Comparison of ENCODE assay signal across 21 cellular contexts in the genomic region with DNA sequence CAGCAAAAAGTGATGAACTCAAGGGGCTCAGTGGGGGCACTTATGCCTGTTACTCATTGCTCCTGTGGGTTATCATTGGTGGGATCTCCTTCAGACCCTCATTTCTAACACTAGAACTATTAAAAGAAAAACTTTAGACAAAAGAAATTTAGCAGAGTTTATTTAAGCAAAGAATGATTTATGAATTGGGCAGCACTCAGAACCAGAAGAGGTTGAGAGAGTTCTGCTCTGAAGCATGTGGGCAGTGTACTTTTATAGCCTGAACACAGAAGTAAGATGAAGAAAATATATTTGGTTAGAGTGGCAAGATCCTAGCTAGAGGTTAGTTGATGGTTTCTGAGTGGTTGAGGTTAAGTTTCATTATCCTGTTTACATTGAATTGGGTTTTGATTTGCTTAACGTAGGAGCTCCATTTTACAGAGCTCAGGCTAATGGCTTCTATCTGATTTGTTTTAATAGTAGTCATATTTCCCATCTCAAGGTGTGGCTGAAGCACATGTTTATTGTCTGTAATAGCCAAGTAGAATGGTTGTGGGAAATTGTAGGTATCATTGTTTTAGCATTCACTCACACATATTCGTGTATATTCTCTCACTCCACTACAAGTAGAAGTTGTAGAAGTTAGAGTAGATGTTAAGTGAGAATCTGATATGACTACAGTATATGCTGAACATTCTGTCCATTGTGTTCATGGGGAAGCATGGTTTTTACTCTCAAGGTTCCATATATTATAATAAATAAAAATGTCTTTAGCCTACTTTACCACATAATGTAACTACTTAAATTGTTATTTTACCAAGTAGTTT. TPM values are rescaled to one million over a fixed set of nuclear protein-coding genes. Genes with fewer than 3 reads are reported as not detected.
DNase-seq lines count a peak whose midpoint lies in the region; ATAC-seq and TF ChIP-seq lines count a peak whose summit lies in the region.
"Had no signal": no experiment of that assay in that cellular context is flagged by ENCODE, and none has a peak within 500 bp of the region (broad histone marks: within the 10 kb centered on the region; RNA-seq: fewer than 3 reads in every experiment).

No MANE protein-coding gene starts in this region.

- no peaks in the 10 kb centered on the region for H3K27me3 ChIP-seq in CD4-positive, alpha-beta T cell (ENCODE audit: control insufficient read depth, insufficient read depth, low read length)
- H3K27me3 ChIP-seq: pancreas, tibial nerve had no signal

- TF ChIP-seq CTCF in CD4-positive, alpha-beta T cell (IDR thresholded peaks at IDR 0.05) = no peak
- no peak for TF ChIP-seq CTCF in HEK293 (tag by site-specific recombination; IDR thresholded peaks at IDR 0.05)
- no peak for TF ChIP-seq CTCF in mucosa of descending colon (IDR thresholded peaks at IDR 0.05)

- no peak for ATAC-seq in CD4-positive, alpha-beta T cell (ENCODE audit: poor library complexity)
- peak; percentile 22 for ATAC-seq in mucosa of descending colon
- no peak for ATAC-seq in GM18505 (IDR thresholded peaks at IDR 0.05; ENCODE audit: unreplicated experiment)
- ATAC-seq in esophagus mucosa = no peak
- ATAC-seq in GM18909 (IDR thresholded peaks at IDR 0.05; ENCODE audit: poor library complexity, unreplicated experiment) = no peak
- ATAC-seq: lower lobe of right lung, pancreas, sciatic nerve had no signal

- no peak for TF ChIP-seq POLR2A in GM18505 (IDR thresholded peaks at IDR 0.05; ENCODE audit: borderline replicate concordance, extremely low read depth, insufficient read depth, insufficient read length)

- H3K4me1 Mint-ChIP-seq in CD4-positive, alpha-beta T cell (ENCODE audit: low read depth) = peaks cover 78% of the 10 kb centered on the region
- peaks cover 70% of the 10 kb centered on the region for H3K4me1 Mint-ChIP-seq in activated T-helper 1 cell treated with anti-CD3 and anti-CD28 coated beads, Interleukin-12 subunit alpha, Interleukin-12 subunit beta, Interleukin-2, Interleukin-4 antibody, amounts not matched to agents 30 ng/mL and 10 ng/mL and 1 ng/mL, durations not matched to agents 14 hours and 24 hours and 36 hours (ENCODE audit: low read depth)

- H3K9me3 Mint-ChIP-seq in CD4-positive, alpha-beta T cell = peaks cover 11% of the 10 kb centered on the region
- peaks cover 35% of the 10 kb centered on the region for H3K9me3 Mint-ChIP-seq in activated T-helper 1 cell treated with anti-CD3 and anti-CD28 coated beads, Interleukin-12 subunit alpha, Interleukin-12 subunit beta, Interleukin-2, Interleukin-4 antibody, amounts not matched to agents 30 ng/mL and 10 ng/mL and 1 ng/mL, durations not matched to agents 14 hours and 24 hours and 36 hours

- CTCF ChIA-PET in CD4-positive, alpha-beta T cell (lab: Charles Lee) = interaction anchor here (1.5 kb wide), 1 partner anchor 11 kb away, joined by 4 read pairs; no protein-coding TSS in a partner anchor
- CTCF ChIA-PET in HEK293 (lab: Yijun Ruan, JAX) = no interaction called here

- intact Hi-C loops in CD4-positive, alpha-beta T cell (cut with DNase I, micrococcal nuclease) = no loop called here
- intact Hi-C loops in activated T-helper 1 cell treated with anti-CD3 and anti-CD28 coated beads, Interleukin-12 subunit alpha, Interleukin-12 subunit beta, Interleukin-2, Interleukin-4 antibody, amounts not matched to agents 30 ng/mL and 10 ng/mL and 1 ng/mL, durations not matched to agents 14 hours and 24 hours and 36 hours (cut with micrococcal nuclease) = loop anchor here (2.0 kb wide), 2 partner anchors 14 to 26 kb away; no protein-coding TSS in a partner anchor
- intact Hi-C loops in mucosa of descending colon (cut with DNase I, micrococcal nuclease) = no loop called here

- H3K36me3 ChIP-seq in HEK293 (ENCODE audit: control insufficient read depth in 2 of 2, insufficient read depth in 1 of 2, low read length in 2 of 2) = peaks cover 0 to 3% of the 10 kb centered on the region in 2 experiments; a peak in 1 of 3 replicates
- H3K36me3 ChIP-seq in mucosa of descending colon (ENCODE audit: low read depth) = no peaks in the 10 kb centered on the region
- H3K36me3 ChIP-seq: lower lobe of right lung, pancreas had no signal

- no peaks in the 10 kb centered on the region for H3K27me3 Mint-ChIP-seq in CD4-positive, alpha-beta T cell
- no peaks in the 10 kb centered on the region for H3K27me3 Mint-ChIP-seq in activated T-helper 1 cell treated with anti-CD3 and anti-CD28 coated beads, Interleukin-12 subunit alpha, Interleukin-12 subunit beta, Interleukin-2, Interleukin-4 antibody, amounts not matched to agents 30 ng/mL and 10 ng/mL and 1 ng/mL, durations not matched to agents 14 hours and 24 hours and 36 hours (ENCODE audit: insufficient read depth)
- H3K27me3 Mint-ChIP-seq: brain had no signal

- H3K36me3 Mint-ChIP-seq in CD4-positive, alpha-beta T cell (ENCODE audit: low read depth) = peaks cover 84% of the 10 kb centered on the region
- peaks cover 46% of the 10 kb centered on the region for H3K36me3 Mint-ChIP-seq in activated T-helper 1 cell treated with anti-CD3 and anti-CD28 coated beads, Interleukin-12 subunit alpha, Interleukin-12 subunit beta, Interleukin-2, Interleukin-4 antibody, amounts not matched to agents 30 ng/mL and 10 ng/mL and 1 ng/mL, durations not matched to agents 14 hours and 24 hours and 36 hours (ENCODE audit: low read depth)

- peaks cover 13% of the 10 kb centered on the region for H3K9me3 ChIP-seq in CD4-positive, alpha-beta T cell (ENCODE audit: control insufficient read depth, low read length)
- H3K9me3 ChIP-seq in HEK293 (ENCODE audit: control insufficient read depth, insufficient read depth, low read depth, low read length) = no peaks in the 10 kb centered on the region
- peaks cover 3% of the 10 kb centered on the region for H3K9me3 ChIP-seq in mucosa of descending colon
- H3K9me3 ChIP-seq: lower lobe of right lung, pancreas had no signal

- H3K27ac Mint-ChIP-seq in CD4-positive, alpha-beta T cell = peak overlapping the region; percentile 38
- H3K27ac Mint-ChIP-seq in activated T-helper 1 cell treated with anti-CD3 and anti-CD28 coated beads, Interleukin-12 subunit alpha, Interleukin-12 subunit beta, Interleukin-2, Interleukin-4 antibody, amounts not matched to agents 30 ng/mL and 10 ng/mL and 1 ng/mL, durations not matched to agents 14 hours and 24 hours and 36 hours = peak overlapping the region; percentile 70
- H3K27ac Mint-ChIP-seq: brain had no signal

- H3K4me1 ChIP-seq in HEK293 (ENCODE audit: control insufficient read depth, insufficient read depth, low read length) (peaks cover 19% of the 10 kb centered on the region), mucosa of descending colon (ENCODE audit: low read depth) (peaks cover 11% of the 10 kb centered on the region)
- H3K4me1 ChIP-seq: lower lobe of right lung had no signal

- peak overlapping the region; percentile 11 for H3K4me3 Mint-ChIP-seq in CD4-positive, alpha-beta T cell
- H3K4me3 Mint-ChIP-seq in activated T-helper 1 cell treated with anti-CD3 and anti-CD28 coated beads, Interleukin-12 subunit alpha, Interleukin-12 subunit beta, Interleukin-2, Interleukin-4 antibody, amounts not matched to agents 30 ng/mL and 10 ng/mL and 1 ng/mL, durations not matched to agents 14 hours and 24 hours and 36 hours = peak overlapping the region; percentile 45
- H3K4me3 Mint-ChIP-seq: brain had no signal

- H3K27ac ChIP-seq in CD4-positive, alpha-beta T cell (ENCODE audit: low read depth, low read length) = no peak overlapping the region
- no peak overlapping the region for H3K27ac ChIP-seq in HEK293 (ENCODE audit: extremely low read depth, low read depth, low read length)
- H3K27ac ChIP-seq: GM23248, lower lobe of right lung, pancreas, tibial nerve had no signal

- POLR2A ChIA-PET in CD4-positive, alpha-beta T cell (lab: Charles Lee) = interaction anchor here (1.0 kb wide), 1 partner anchor 28 kb away, joined by 3 read pairs; no protein-coding TSS in a partner anchor
- POLR2A ChIA-PET in HEK293 (lab: Yijun Ruan, JAX) = no interaction called here

- H3K4me3 ChIP-seq in HEK293 (ENCODE audit: low read depth, low read length) = no peak overlapping the region
- H3K4me3 ChIP-seq in mucosa of descending colon = no peak overlapping the region
- H3K4me3 ChIP-seq: GM23248, lower lobe of right lung, pancreas, tibial nerve had no signal

- DNase-seq in CD4-positive, alpha-beta T cell = no peak
- DNase-seq in activated T-helper 1 cell treated with anti-CD3 and anti-CD28 coated beads, Interleukin-12 subunit alpha, Interleukin-12 subunit beta, Interleukin-2, Interleukin-4 antibody, amounts not matched to agents 30 ng/mL and 10 ng/mL and 1 ng/mL, durations not matched to agents 14 hours and 24 hours and 36 hours (ENCODE audit: low spot score) = no peak
- DNase-seq in mucosa of descending colon = no peak
- DNase-seq in effector CD8-positive, alpha-beta T cell (lab: John Stamatoyannopoulos, UW) = no peak
- DNase-seq: DMS79 treated with DMSO at 0.1 percent for 48 hours; GM23248; Kasumi-1; lower lobe of right lung; NCI-H1105; NCI-H526; pancreas; Right ventricle myocardium superior; stimulated activated naive CD4-positive, alpha-beta T cell; SW 1271 had no signal

TF ChIP-seq in HEK293, 187 proteins besides CTCF, POLR2A, EP300 and RAD21:
- TF ChIP-seq ZNF174 (tag by site-specific recombination; IDR thresholded peaks at IDR 0.05) (no peak), ZFP37 (tag by site-specific recombination; IDR thresholded peaks at IDR 0.05) (no peak), GFI1B (tag by site-specific recombination; IDR thresholded peaks at IDR 0.05) (peak; percentile 76), ZNF132 (tag by site-specific recombination; IDR thresholded peaks at IDR 0.05; ENCODE audit: borderline replicate concordance) (no peak), SETDB1 (IDR thresholded peaks at IDR 0.05; ENCODE audit: insufficient read length, low read length) (peak; percentile 53), ZNF549 (tag by site-specific recombination; IDR thresholded peaks at IDR 0.05) (peak; percentile 99)
- TF ChIP-seq, protein P1, sequence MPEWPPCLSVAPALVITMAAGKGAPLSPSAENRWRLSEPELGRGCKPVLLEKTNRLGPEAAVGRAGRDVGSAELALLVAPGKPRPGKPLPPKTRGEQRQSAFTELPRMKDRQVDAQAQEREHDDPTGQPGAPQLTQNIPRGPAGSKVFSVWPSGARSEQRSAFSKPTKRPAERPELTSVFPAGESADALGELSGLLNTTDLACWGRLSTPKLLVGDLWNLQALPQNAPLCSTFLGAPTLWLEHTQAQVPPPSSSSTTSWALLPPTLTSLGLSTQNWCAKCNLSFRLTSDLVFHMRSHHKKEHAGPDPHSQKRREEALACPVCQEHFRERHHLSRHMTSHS (tag by site-specific recombination; IDR thresholded peaks at IDR 0.05) = no peak

RNA-seq across cellular contexts. Expression of a gene that starts 27.6 kb away (rescaled TPM):
- 10 to 100 TPM; 67.1 to 68.8 TPM for total RNA-seq in CD4-positive, alpha-beta T cell
- total RNA-seq in activated T-helper 1 cell treated with anti-CD3 and anti-CD28 coated beads, Interleukin-12 subunit alpha, Interleukin-12 subunit beta, Interleukin-2, Interleukin-4 antibody, amounts not matched to agents 30 ng/mL and 10 ng/mL and 1 ng/mL, durations not matched to agents 14 hours and 24 hours and 36 hours = 26.5 and 34.6 TPM in 2 replicates
- total RNA-seq in mucosa of descending colon (10 to 100 TPM; 30.6 to 33.7 (median 32.2) TPM), esophagus mucosa (14.1 TPM)
